ENCODE assay signal across 4 cellular contexts in genomic region chr13:24472129-24472528, GRCh38. TPM values are rescaled to one million over a fixed set of nuclear protein-coding genes. Genes with fewer than 3 reads are reported as not detected.
DNase-seq lines count a peak whose midpoint lies in the region; ATAC-seq and TF ChIP-seq lines count a peak whose summit lies in the region.
"Not testable (repeated sequence)": the region's sequence is repeated elsewhere in the genome, so short reads cannot be mapped to it uniquely, and the experiment has no call there.

No MANE protein-coding gene starts in this region.

- TF ChIP-seq CTCF in gastroesophageal sphincter (IDR thresholded peaks at IDR 0.05), result not testable (repeated sequence)

- peak overlapping the region in 1 of 4 donors; percentile 7 for H3K27ac ChIP-seq in gastroesophageal sphincter

- H3K9me3 ChIP-seq in gastroesophageal sphincter, result not testable (repeated sequence)

- WGBS in gastroesophageal sphincter (ENCODE audit: low coverage in 1 of 2), 2 donors, result 76 to 80% methylated on average over 3 to 4 of the region's 5 CpGs

- peak overlapping the region; percentile 46 for H3K27ac Mint-ChIP-seq in central memory CD8-positive, alpha-beta T cell (ENCODE audit: low read depth)

- not testable (repeated sequence) for H3K4me3 ChIP-seq in gastroesophageal sphincter

- not testable (repeated sequence) for TF ChIP-seq POLR2A in gastroesophageal sphincter (IDR thresholded peaks at IDR 0.05)

- peaks cover 65% of the 10 kb centered on the region for H3K36me3 Mint-ChIP-seq in central memory CD8-positive, alpha-beta T cell (ENCODE audit: insufficient read depth)

- not testable (repeated sequence) for H3K4me3 Mint-ChIP-seq in central memory CD8-positive, alpha-beta T cell

- H3K4me1 ChIP-seq in gastroesophageal sphincter, result not testable (repeated sequence)

- TF ChIP-seq EP300 in gastroesophageal sphincter (IDR thresholded peaks at IDR 0.05), result not testable (repeated sequence)

- H3K4me1 Mint-ChIP-seq in central memory CD8-positive, alpha-beta T cell, result not testable (repeated sequence)

- DNase-seq in central memory CD8-positive, alpha-beta T cell (ENCODE audit: low spot score in 2 of 2); Right ventricle myocardium superior; left colon: not testable (repeated sequence)

- H3K27me3 Mint-ChIP-seq in central memory CD8-positive, alpha-beta T cell, result not testable (repeated sequence)

- peaks cover 0 to 97% of the 10 kb centered on the region in 2 donors for H3K36me3 ChIP-seq in gastroesophageal sphincter

- intact Hi-C loops in Right ventricle myocardium superior (cut with DNase I); left colon (cut with DNase I, micrococcal nuclease): not testable (repeated sequence)

- not testable (repeated sequence) for H3K27me3 ChIP-seq in gastroesophageal sphincter

- not testable (repeated sequence) for H3K9me3 Mint-ChIP-seq in central memory CD8-positive, alpha-beta T cell

- not testable (repeated sequence) for ATAC-seq in central memory CD8-positive, alpha-beta T cell (replicated peaks; ENCODE audit: extremely low read depth, poor library complexity, severe bottlenecking)
- ATAC-seq in gastroesophageal sphincter, result peak; percentile 41
- ATAC-seq in Right ventricle myocardium superior (ENCODE audit: poor library complexity), result peak; percentile 78
- ATAC-seq in left colon, result peak; percentile 17

RNA-seq across cellular contexts. Expression of gene PARP4, which starts 40.4 kb away (rescaled TPM):
- total RNA-seq in gastroesophageal sphincter, result 10 to 100 TPM; 35.0 to 46.9 (median 42.0) TPM
- total RNA-seq in Right ventricle myocardium superior, result 24.7 TPM
- total RNA-seq in left colon, result 100 to 1,000 TPM; 129 to 137 TPM
